Comparison of ENCODE assay signal across 35 cellular contexts in the genomic region with DNA sequence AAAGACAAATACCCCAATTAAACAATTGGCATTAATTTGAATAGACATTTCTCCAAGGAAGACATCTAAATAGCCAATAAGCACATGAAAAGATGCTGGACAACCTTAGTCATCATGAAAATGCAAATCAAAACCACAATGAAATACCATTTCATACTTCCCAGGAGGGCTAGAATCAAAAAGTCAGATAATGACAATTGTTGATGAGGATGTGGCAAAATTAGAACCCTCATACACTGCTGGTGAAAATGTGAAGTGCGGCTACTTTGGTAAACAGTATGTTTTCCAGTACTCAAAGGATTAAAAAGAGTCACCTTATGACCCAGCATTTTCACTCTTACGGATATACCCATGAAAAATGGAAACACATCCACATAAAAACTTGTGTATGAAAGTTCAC.
DNase-seq lines count a peak whose midpoint lies in the region; ATAC-seq, FAIRE-seq and TF ChIP-seq lines count a peak whose summit lies in the region.
"Had no signal": no experiment of that assay in that cellular context is flagged by ENCODE, and none has a peak within 500 bp of the region (broad histone marks: within the 10 kb centered on the region; RNA-seq: fewer than 3 reads in every experiment).

No MANE protein-coding gene starts in this region.

- intact Hi-C loops in HepG2 (cut with micrococcal nuclease; ENCODE audit: unreplicated experiment) (no loop called here), right lobe of liver (cut with DNase I) (no loop called here), PC-3 (cut with micrococcal nuclease) (no loop called here), left lung (cut with DNase I) (no loop called here)

- no peak for TF ChIP-seq RAD21 in HepG2 (CRISPR knock-in tag; IDR thresholded peaks at IDR 0.05)

- H3K9ac ChIP-seq in HepG2 (ENCODE audit: insufficient read depth, low read depth, low read length) (no peak overlapping the region), PC-3 (ENCODE audit: low read length) (no peak overlapping the region), keratinocyte (ENCODE audit: control insufficient read depth, extremely low read depth, insufficient read depth, low read length) (no peak overlapping the region)

- in situ Hi-C loops in HepG2 (cut with HindIII; ENCODE audit: extremely low pct_ligation_motif_present, low pct_unique_long_range_greater_than_20kb), result no loop called here

- DNase-seq in HepG2 (ENCODE audit: low spot score), result no peak
- no peak for DNase-seq in right lobe of liver
- no peak for DNase-seq in PC-3
- DNase-seq in keratinocyte (ENCODE audit: low read depth, low spot score), result no peak
- no peak for DNase-seq in left lung
- DNase-seq in SHP77 treated with DMSO at 0.1 percent for 48 hours (lab: John Stamatoyannopoulos, UW), result no peak
- DNase-seq: activated CD4-positive, alpha-beta T cell treated with anti-CD3 and anti-CD28 coated beads, Interleukin-2, amount 50 U/mL, for 4 hours; activated CD8-positive, alpha-beta memory T cell treated with anti-CD3 and anti-CD28 coated beads, Interleukin-2, amount 10 ng/mL, durations not matched to agents 7 days and 5 days; activated gamma-delta T cell treated with Interleukin-2 at 50 U/mL for 16 hours; activated naive CD8-positive, alpha-beta T cell treated with anti-CD3 and anti-CD28 coated beads, Interleukin-2, amount 10 ng/mL, durations not matched to agents 7 days and 5 days; activated T-cell treated with anti-CD3 and anti-CD28 coated beads, Interleukin-2, amount 50 U/mL, for 48 hours; Calu3; central memory CD4-positive, alpha-beta T cell; midbrain; naive thymus-derived CD8-positive, alpha-beta T cell; NCI-H1092; NCI-H1694 treated with DMSO at 0.1 percent for 48 hours; NCI-H446 treated with DMSO at 0.1 percent for 48 hours; occipital lobe; psoas muscle; sigmoid colon; stimulated activated CD4-positive, alpha-beta T cell treated with anti-CD3 and anti-CD28 coated beads, Interleukin-4, amount 100 ng/mL, for 4 hours; T-helper 17 cell; trophoblast cell had no signal

- H2AFZ ChIP-seq in HepG2 (ENCODE audit: low read length) (no peak overlapping the region), PC-3 (ENCODE audit: low read length) (no peak overlapping the region), keratinocyte (ENCODE audit: control insufficient read depth, low read length) (no peak overlapping the region)

- TF ChIP-seq CTCF in HepG2 (CRISPR knock-in tag; IDR thresholded peaks at IDR 0.05) (no peak), right lobe of liver (IDR thresholded peaks at IDR 0.05) (no peak), PC-3 (conservative IDR thresholded peaks at IDR 0.05; ENCODE audit: low read depth, low read length) (peak; percentile 33; the same call in 1 of the 2 replicates), keratinocyte (optimal IDR thresholded peaks at IDR 0.05 in 1 of 3, IDR thresholded peaks at IDR 0.05 in 1 of 3, conservative IDR thresholded peaks at IDR 0.05 in 1 of 3; ENCODE audit: extremely low read depth in 1 of 3, insufficient read depth in 2 of 3, low read length in 3 of 3) (no peak), left lung (IDR thresholded peaks at IDR 0.05) (no peak)

- H3K4me2 ChIP-seq in HepG2 (ENCODE audit: low read depth, low read length), result no peak overlapping the region
- no peak overlapping the region for H3K4me2 ChIP-seq in PC-3 (ENCODE audit: low read length)
- no peak overlapping the region for H3K4me2 ChIP-seq in keratinocyte (ENCODE audit: control insufficient read depth, extremely low read depth, insufficient read depth, low read depth, low read length)

- H3K4me1 ChIP-seq in HepG2 (ENCODE audit: insufficient read depth, low read length), result peaks cover 7% of the 10 kb centered on the region
- H3K4me1 ChIP-seq in right lobe of liver, result no peaks in the 10 kb centered on the region
- H3K4me1 ChIP-seq in PC-3 (ENCODE audit: insufficient read depth, low read length), result no peaks in the 10 kb centered on the region
- no peaks in the 10 kb centered on the region for H3K4me1 ChIP-seq in keratinocyte (ENCODE audit: control insufficient read depth, extremely low read depth, insufficient read depth, low read length)
- no peaks in the 10 kb centered on the region for H3K4me1 ChIP-seq in left lung
- H3K4me1 ChIP-seq: ascending aorta had no signal

- H3K79me2 ChIP-seq in HepG2 (ENCODE audit: insufficient read depth, low read length), result no peaks in the 10 kb centered on the region
- H3K79me2 ChIP-seq in PC-3 (ENCODE audit: low read length), result no peaks in the 10 kb centered on the region
- H3K79me2 ChIP-seq in keratinocyte (ENCODE audit: control insufficient read depth, insufficient read depth, low read length), result no peaks in the 10 kb centered on the region

- CTCF ChIA-PET in HepG2 (lab: Yijun Ruan, JAX; ENCODE audit: low intra/inter-chr PET ratio, low total read pairs) (no interaction called here), PC-3 (lab: Charles Lee) (no interaction called here)

- POLR2A ChIA-PET in HepG2 (lab: Yijun Ruan, JAX) (no interaction called here), PC-3 (lab: Charles Lee; ENCODE audit: unreplicated experiment) (no interaction called here)

- WGBS in HepG2 (ENCODE audit: low lambda C conversion rate), result 97% methylated on average over 2 of the region's 2 CpGs
- WGBS in right lobe of liver (ENCODE audit: insufficient coverage, low coverage, low lambda C conversion rate, missing lambda C conversion rate), result 92% methylated on average over 2 of the region's 2 CpGs

- no peaks in the 10 kb centered on the region for H3K27me3 ChIP-seq in HepG2 (ENCODE audit: control insufficient read depth in 1 of 2, insufficient read depth in 2 of 2, low read length in 2 of 2)
- H3K27me3 ChIP-seq in right lobe of liver, result no peaks in the 10 kb centered on the region
- no peaks in the 10 kb centered on the region for H3K27me3 ChIP-seq in PC-3 (ENCODE audit: low read length)
- H3K27me3 ChIP-seq in keratinocyte (ENCODE audit: control insufficient read depth, extremely low read depth, insufficient read depth, low read length), result no peaks in the 10 kb centered on the region
- H3K27me3 ChIP-seq in left lung, result no peaks in the 10 kb centered on the region
- H3K27me3 ChIP-seq: ascending aorta, esophagus muscularis mucosa, sigmoid colon had no signal

- 0 out of 3 replicates have a peak, but pooled peaks have one; percentile 38 for ATAC-seq in HepG2
- ATAC-seq in right lobe of liver, result no peak
- ATAC-seq in PC-3, result no peak
- ATAC-seq in HG02973 (IDR thresholded peaks at IDR 0.05; ENCODE audit: unreplicated experiment), result no peak
- no peak for ATAC-seq in HG03565 (IDR thresholded peaks at IDR 0.05; ENCODE audit: unreplicated experiment)
- no peak for ATAC-seq in left lung
- ATAC-seq: activated CD4-positive, CD25-positive, alpha-beta regulatory T cell treated with anti-CD3 and anti-CD28 coated beads, Interleukin-2, amount 50 U/mL, for 24 hours; activated CD8-positive, alpha-beta memory T cell treated with anti-CD3 and anti-CD28 coated beads, Interleukin-2, amount 10 ng/mL, durations not matched to agents 7 days and 5 days; GM12878; naive thymus-derived CD8-positive, alpha-beta T cell; psoas muscle; T-helper 17 cell had no signal

- no peaks in the 10 kb centered on the region for H3K9me2 ChIP-seq in PC-3 (replicated peaks; ENCODE audit: low read length)

- H3F3A ChIP-seq in PC-3 (ENCODE audit: low read length, unreplicated experiment), result no peaks in the 10 kb centered on the region

- BruUV-seq in HepG2 (replicated peaks; lab: Mats Ljungman, UMichigan) (no TSS peak), PC-3 (replicated peaks; lab: Mats Ljungman, UMichigan) (no TSS peak)

- no peaks in the 10 kb centered on the region for H4K20me1 ChIP-seq in HepG2 (ENCODE audit: insufficient read depth, low read length)
- no peaks in the 10 kb centered on the region for H4K20me1 ChIP-seq in PC-3 (ENCODE audit: low read length)
- H4K20me1 ChIP-seq in keratinocyte (ENCODE audit: control insufficient read depth, extremely low read depth, insufficient read depth, low read length), result no peaks in the 10 kb centered on the region

- no peaks in the 10 kb centered on the region for H3K9me3 ChIP-seq in HepG2 (ENCODE audit: low read length)
- H3K9me3 ChIP-seq in right lobe of liver, result no peaks in the 10 kb centered on the region
- no peaks in the 10 kb centered on the region for H3K9me3 ChIP-seq in PC-3 (ENCODE audit: low read length)
- no peaks in the 10 kb centered on the region for H3K9me3 ChIP-seq in keratinocyte (ENCODE audit: control insufficient read depth, low read depth, low read length)
- H3K9me3 ChIP-seq in left lung, result no peaks in the 10 kb centered on the region
- H3K9me3 ChIP-seq: ascending aorta, esophagus muscularis mucosa, HAP-1, psoas muscle, sigmoid colon had no signal

- no peak for TF ChIP-seq EP300 in HepG2 (IDR thresholded peaks at IDR 0.05; ENCODE audit: low read depth in 2 of 2, low read length in 2 of 2)
- TF ChIP-seq EP300 in HepG2 (CRISPR knock-in tag; IDR thresholded peaks at IDR 0.05; ENCODE audit: borderline replicate concordance), result no peak

- no peak for TF ChIP-seq POLR2A in HepG2 (IDR thresholded peaks at IDR 0.05; ENCODE audit: insufficient read depth in 1 of 2, low read depth in 2 of 2, low read length in 2 of 2)
- no peak for TF ChIP-seq POLR2A in right lobe of liver (IDR thresholded peaks at IDR 0.05)

- H3K36me3 ChIP-seq in HepG2 (replicated peaks in 1 of 2; ENCODE audit: control insufficient read depth in 1 of 2, insufficient read depth in 2 of 2, low read length in 2 of 2), result no peaks in the 10 kb centered on the region
- no peaks in the 10 kb centered on the region for H3K36me3 ChIP-seq in right lobe of liver
- no peaks in the 10 kb centered on the region for H3K36me3 ChIP-seq in PC-3 (ENCODE audit: low read depth, low read length)
- H3K36me3 ChIP-seq in keratinocyte (ENCODE audit: control insufficient read depth in 2 of 2, extremely low read depth in 1 of 2, insufficient read depth in 2 of 2, low read length in 2 of 2), result no peaks in the 10 kb centered on the region
- H3K36me3 ChIP-seq in left lung, result no peaks in the 10 kb centered on the region
- H3K36me3 ChIP-seq: ascending aorta, esophagus muscularis mucosa, HAP-1, sigmoid colon had no signal

- FAIRE-seq in HepG2 (lab: Jason Lieb, UNC) (peak; percentile 46), keratinocyte (lab: Jason Lieb, UNC) (peak; percentile 9)
- FAIRE-seq: frontal cortex, GM12878, GM19239, TTC549 had no signal

- dilution Hi-C loops in keratinocyte (cut with MboI; ENCODE audit: extremely low pct_ligation_motif_present, low sequenced_read_pairs), result no loop called here

- no peaks in the 10 kb centered on the region for H3K9me1 ChIP-seq in keratinocyte (ENCODE audit: control insufficient read depth, extremely low read depth, insufficient read depth, low read length)

- H3K27ac ChIP-seq in HepG2 (ENCODE audit: extremely low read length, insufficient read depth, low read length), result no peak overlapping the region
- no peak overlapping the region for H3K27ac ChIP-seq in right lobe of liver
- H3K27ac ChIP-seq in PC-3 (ENCODE audit: low read length), result no peak overlapping the region
- H3K27ac ChIP-seq in keratinocyte (ENCODE audit: control insufficient read depth, insufficient read depth, low read length), result no peak overlapping the region
- no peak overlapping the region for H3K27ac ChIP-seq in left lung
- H3K27ac ChIP-seq: ascending aorta, esophagus muscularis mucosa, psoas muscle, sigmoid colon, SK-N-MC had no signal

- no peak overlapping the region for H3K4me3 ChIP-seq in HepG2 (replicated peaks in 1 of 3; ENCODE audit: insufficient read depth in 1 of 3, low read depth in 2 of 3, low read length in 3 of 3)
- no peak overlapping the region for H3K4me3 ChIP-seq in right lobe of liver
- no peak overlapping the region for H3K4me3 ChIP-seq in PC-3 (ENCODE audit: low read length)
- H3K4me3 ChIP-seq in keratinocyte (ENCODE audit: control insufficient read depth in 2 of 3, extremely low read depth in 1 of 3, insufficient read depth in 2 of 3, low read depth in 1 of 3, low read length in 3 of 3), result no peak overlapping the region
- no peak overlapping the region for H3K4me3 ChIP-seq in left lung
- H3K4me3 ChIP-seq: ascending aorta, esophagus muscularis mucosa, GM12878, HAP-1, psoas muscle, sigmoid colon, SK-N-MC had no signal
